In the genomic region with DNA sequence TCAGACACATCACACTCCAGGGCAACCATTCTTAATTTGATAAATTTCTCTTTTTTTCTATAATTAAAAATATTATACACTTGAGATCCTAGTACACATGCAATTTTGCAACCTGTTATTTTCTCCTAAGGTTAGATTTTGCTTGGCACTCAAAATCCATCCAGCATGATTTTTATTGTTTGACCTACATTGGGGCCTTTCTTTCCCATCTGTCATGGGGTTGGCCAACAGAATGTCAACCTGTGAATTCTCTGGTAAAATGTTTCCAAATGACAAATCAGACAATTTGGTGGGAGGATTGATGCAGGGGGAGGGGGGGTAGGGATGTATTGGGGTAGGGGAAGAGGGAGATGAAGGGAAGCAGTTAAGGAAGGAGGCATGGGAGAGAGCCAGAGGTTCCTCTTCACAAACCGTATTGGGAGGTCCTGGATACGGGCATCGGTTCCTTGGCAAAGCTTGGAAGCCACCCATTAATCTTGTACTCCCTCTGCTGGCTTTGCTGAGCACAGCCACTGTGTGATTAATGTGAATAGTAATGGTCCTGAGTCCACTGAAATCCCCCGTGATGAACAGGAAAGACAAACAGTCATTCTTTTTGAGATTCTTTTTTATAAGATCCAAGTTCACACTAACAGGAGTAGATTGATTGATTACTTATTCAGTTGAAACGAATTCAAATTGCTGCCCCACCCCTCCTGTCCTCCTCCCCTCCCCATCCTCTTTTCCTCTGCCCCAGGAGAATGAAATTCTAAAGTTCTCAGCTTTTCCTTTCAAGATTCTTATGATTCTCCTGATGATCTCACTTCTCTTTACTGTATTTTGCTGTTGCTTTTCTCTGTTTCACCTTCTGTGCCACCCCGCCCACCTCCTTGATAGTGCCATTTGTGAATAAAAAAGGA, we compare ENCODE assay signal across 8 cellular contexts.
DNase-seq lines count a peak whose midpoint lies in the region; ATAC-seq and TF ChIP-seq lines count a peak whose summit lies in the region.

No MANE protein-coding gene starts in this region.

- H3F3A ChIP-seq in Loucy (ENCODE audit: low read depth): no peaks in the 10 kb centered on the region

- TF ChIP-seq POLR2A in erythroblast (IDR thresholded peaks at IDR 0.05; ENCODE audit: low read length): no peak

- no peak for DNase-seq in AG04450 (ENCODE audit: low read depth, low spot score)
- peak; percentile 82 for DNase-seq in SK-MEL-5 (ENCODE audit: low read depth, low spot score)
- DNase-seq in erythroblast (lab: John Stamatoyannopoulos, UW): peak; percentile 5 to 30
- peak in 2 of 3 donors; percentile 42 to 71 for DNase-seq in mucosa of descending colon
- no peak for DNase-seq in GDM1 (lab: John Stamatoyannopoulos, UW)

- in situ Hi-C loops in SK-MEL-5 (cut with HindIII; ENCODE audit: low pct_unique_long_range_greater_than_20kb, low sequenced_read_pairs): no loop called here

- H3K27me3 ChIP-seq in AG04450 (ENCODE audit: control insufficient read depth, insufficient read depth, low read length) (no peaks in the 10 kb centered on the region), Loucy (ENCODE audit: insufficient read depth, low read length, poor library complexity, severe bottlenecking) (no peaks in the 10 kb centered on the region)

- intact Hi-C loops in mucosa of descending colon (cut with DNase I, micrococcal nuclease): loop anchor here (5.0 to 10.0 kb wide), 2 partner anchors 351 to 354 kb away; no protein-coding TSS in a partner anchor

- H3K4me3 ChIP-seq in AG04450 (ENCODE audit: low read depth, low read length): no peak overlapping the region
- H3K4me3 ChIP-seq in Loucy (ENCODE audit: low read length, poor library complexity, severe bottlenecking): no peak overlapping the region
- H3K4me3 ChIP-seq in mucosa of descending colon: no peak overlapping the region

- no peak overlapping the region for H3K9ac ChIP-seq in Loucy (ENCODE audit: low read depth, low read length, poor library complexity, severe bottlenecking)

- H3K27ac ChIP-seq in AG04450 (ENCODE audit: low read depth, low read length): no peak overlapping the region

- H3K36me3 ChIP-seq in Loucy (ENCODE audit: insufficient read depth, low read length): no peaks in the 10 kb centered on the region
- no peaks in the 10 kb centered on the region for H3K36me3 ChIP-seq in mucosa of descending colon (ENCODE audit: low read depth)

- no peaks in the 10 kb centered on the region for H3K4me1 ChIP-seq in Loucy (ENCODE audit: insufficient read depth, low read length, poor library complexity, severe bottlenecking)
- no peaks in the 10 kb centered on the region for H3K4me1 ChIP-seq in mucosa of descending colon (ENCODE audit: low read depth)

- no peaks in the 10 kb centered on the region for H4K20me1 ChIP-seq in Loucy (ENCODE audit: insufficient read depth, low read length, poor library complexity, severe bottlenecking)

- TF ChIP-seq CTCF in AG04450 (IDR thresholded peaks at IDR 0.05; ENCODE audit: low read depth, low read length): peak; percentile 87
- peak; percentile 83 for TF ChIP-seq CTCF in GM12873 (IDR thresholded peaks at IDR 0.05; ENCODE audit: insufficient read depth, low read depth, low read length, missing control alignments)
- peak; percentile 79 for TF ChIP-seq CTCF in Loucy (conservative IDR thresholded peaks at IDR 0.05; ENCODE audit: low read length)
- TF ChIP-seq CTCF in mucosa of descending colon (IDR thresholded peaks at IDR 0.05): peak; percentile 59

- no peaks in the 10 kb centered on the region for H3K79me2 ChIP-seq in Loucy (ENCODE audit: insufficient read depth, low read length)

- H3K9me3 ChIP-seq in AG04450 (ENCODE audit: control insufficient read depth, insufficient read depth, low read length) (no peaks in the 10 kb centered on the region), Loucy (ENCODE audit: insufficient read depth, low read depth, low read length) (no peaks in the 10 kb centered on the region), mucosa of descending colon (no peaks in the 10 kb centered on the region)

- H2AFZ ChIP-seq in Loucy (ENCODE audit: low read length): no peak overlapping the region

- POLR2A ChIA-PET in AG04450 (lab: Yijun Ruan, JAX): no interaction called here

- peak; percentile 85 for ATAC-seq in mucosa of descending colon
- no peak for ATAC-seq in HG02840 (IDR thresholded peaks at IDR 0.05; ENCODE audit: low FRiP score, unreplicated experiment)

- CTCF ChIA-PET in AG04450 (lab: Charles Lee): interaction anchor here (0.7 to 2.3 kb wide), 20 partner anchors 13 to 815 kb away, joined by 3 to 23 read pairs (median 4); no protein-coding TSS in a partner anchor

- no peak overlapping the region for H3K4me2 ChIP-seq in Loucy (ENCODE audit: low read depth, low read length, poor library complexity, severe bottlenecking)

- no peaks in the 10 kb centered on the region for H3K9me2 ChIP-seq in Loucy (replicated peaks; ENCODE audit: low read depth, low read length)

Comparison
In these comparisons a context has a peak if more than half of its experiments do, and no peak if none do; other contexts are left out.
1. DNase-seq: peak in SK-MEL-5 (single experiment), erythroblast (2 of 2) and mucosa of descending colon (2 of 3); none in AG04450 (single experiment) and GDM1 (single experiment).
2. Peak in every context shown above with its lines, with median percentiles within 50 percentile points of each other: CTCF ChIP-seq.